36 cellular contexts compared by ENCODE assay signal in the genomic region with DNA sequence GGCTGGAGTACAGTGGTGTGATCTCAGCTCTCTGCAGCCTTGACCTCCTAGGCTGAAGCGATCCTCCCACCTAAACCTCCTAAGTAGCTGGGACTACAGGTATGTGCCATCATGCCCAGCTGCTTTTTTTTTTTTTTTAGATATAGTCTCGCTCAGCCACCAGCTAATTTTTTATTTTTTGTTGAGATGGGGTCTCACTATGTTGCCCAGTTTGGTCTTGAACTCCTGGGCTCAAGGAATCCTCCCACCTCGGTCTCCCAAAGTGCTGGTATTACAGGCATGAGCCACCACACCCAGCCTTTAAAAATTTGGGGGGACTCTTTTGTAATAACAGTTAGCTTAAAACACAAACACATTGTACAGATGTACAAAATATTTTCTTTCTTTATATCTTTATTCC.
"Had no signal": no experiment of that assay in that cellular context is flagged by ENCODE, and none has a peak within 500 bp of the region (broad histone marks: within the 10 kb centered on the region; RNA-seq: fewer than 3 reads in every experiment).

No MANE protein-coding gene starts in this region.

- H3K4me3 ChIP-seq: adrenal gland, ascending aorta, breast epithelium, cardiac muscle cell, colonic mucosa, esophagus squamous epithelium, gastroesophageal sphincter, heart right ventricle had no signal

- H3K27ac ChIP-seq: adrenal gland, ascending aorta, cardiac muscle cell, colonic mucosa, VCaP had no signal

- H3K9me3 Mint-ChIP-seq: activated CD4-positive, alpha-beta T cell treated with anti-CD3 and anti-CD28 coated beads, Interleukin-2, amount 10 ng/mL, durations not matched to agents 7 days and 5 days; activated naive CD4-positive, alpha-beta T cell treated with anti-CD3 and anti-CD28 coated beads for 36 hours; activated naive CD4-positive, alpha-beta T cell treated with anti-CD3 and anti-CD28 coated beads, Interleukin-2, amount 50 U/mL, for 24 hours; activated naive CD8-positive, alpha-beta T cell treated with anti-CD3 and anti-CD28 coated beads for 36 hours; activated naive CD8-positive, alpha-beta T cell treated with anti-CD3 and anti-CD28 coated beads, Interleukin-2, amount 50 U/mL, for 24 hours; activated T-helper 1 cell treated with anti-CD3 and anti-CD28 coated beads, Interleukin-12 subunit alpha, Interleukin-12 subunit beta, Interleukin-2, Interleukin-4 antibody, amounts not matched to agents 30 ng/mL and 10 ng/mL and 1 ng/mL, durations not matched to agents 14 hours and 24 hours and 36 hours; activated T-helper 2 cell treated with anti-CD3 and anti-CD28 coated beads, Interferon-gamma antibody, Interleukin-2, Interleukin-4, amounts not matched to agents 10 μg/mL and 5 μg/mL and 100 μg/mL, durations not matched to agents 14 hours and 24 hours and 36 hours; brain; T-helper 2 cell treated with Interferon-gamma antibody and Interleukin-4, amounts not matched to agents 5 μg/mL and 100 μg/mL, for 36 hours; WTC11 had no signal

- DNase-seq: activated CD4-positive, alpha-beta T cell treated with anti-CD3 and anti-CD28 coated beads for 1 hour; activated CD4-positive, alpha-beta T cell treated with anti-CD3 and anti-CD28 coated beads for 4 hours; activated CD4-positive, alpha-beta T cell treated with anti-CD3 and anti-CD28 coated beads, Interleukin-2, amount 10 ng/mL, durations not matched to agents 7 days and 5 days; activated CD4-positive, alpha-beta T cell treated with anti-CD3 and anti-CD28 coated beads, Interleukin-2, amount 50 U/mL, for 4 hours; activated CD8-positive, alpha-beta memory T cell treated with anti-CD3 and anti-CD28 coated beads, Interleukin-2, amount 10 ng/mL, durations not matched to agents 7 days and 5 days; activated CD8-positive, alpha-beta memory T cell treated with anti-CD3 and anti-CD28 coated beads, Interleukin-2, amount 50 U/mL, for 4 hours; activated CD8-positive, alpha-beta T cell treated with anti-CD3 and anti-CD28 coated beads, Interleukin-2, amount 10 ng/mL, durations not matched to agents 7 days and 5 days; activated effector memory CD4-positive, alpha-beta T cell treated with anti-CD3 and anti-CD28 coated beads, Interleukin-2, amount 50 U/mL, for 16 hours; activated naive CD4-positive, alpha-beta T cell treated with anti-CD3 and anti-CD28 coated beads for 36 hours; activated naive CD8-positive, alpha-beta T cell treated with anti-CD3 and anti-CD28 coated beads for 36 hours; activated naive CD8-positive, alpha-beta T cell treated with anti-CD3 and anti-CD28 coated beads, Interleukin-2, amount 50 U/mL, for 24 hours; activated T-cell treated with anti-CD3 and anti-CD28 coated beads, Interleukin-2, amount 50 U/mL, for 1 hour; activated T-cell treated with anti-CD3 and anti-CD28 coated beads, Interleukin-2, amount 50 U/mL, for 48 hours; adrenal gland; amygdala; central memory CD4-positive, alpha-beta T cell; cerebellar nuclear complex; colonic mucosa; effector CD8-positive, alpha-beta T cell; esophagus squamous epithelium; foreskin melanocyte; heart right ventricle; T-helper 1 cell; T-helper 17 cell; T1000 had no signal

- H3K36me3 ChIP-seq: adrenal gland, ascending aorta, breast epithelium, cardiac muscle cell, colonic mucosa, gastroesophageal sphincter had no signal

- H3K9me3 ChIP-seq: adrenal gland, ascending aorta, breast epithelium, colonic mucosa, esophagus squamous epithelium, gastroesophageal sphincter, heart right ventricle had no signal

- H3K27me3 Mint-ChIP-seq: activated naive CD4-positive, alpha-beta T cell treated with anti-CD3 and anti-CD28 coated beads, Interleukin-2, amount 50 U/mL, for 24 hours had no signal

- H3K27ac Mint-ChIP-seq: activated CD4-positive, alpha-beta T cell treated with anti-CD3 and anti-CD28 coated beads, Interleukin-2, amount 10 ng/mL, durations not matched to agents 7 days and 5 days; activated CD8-positive, alpha-beta memory T cell treated with anti-CD3 and anti-CD28 coated beads, Interleukin-2, amount 10 ng/mL, durations not matched to agents 7 days and 5 days; activated CD8-positive, alpha-beta T cell treated with anti-CD3 and anti-CD28 coated beads, Interleukin-2, amount 10 ng/mL, durations not matched to agents 7 days and 5 days; activated naive CD4-positive, alpha-beta T cell treated with anti-CD3 and anti-CD28 coated beads for 36 hours; activated naive CD4-positive, alpha-beta T cell treated with anti-CD3 and anti-CD28 coated beads, Interleukin-2, amount 50 U/mL, for 24 hours; activated naive CD8-positive, alpha-beta T cell treated with anti-CD3 and anti-CD28 coated beads for 36 hours; activated naive CD8-positive, alpha-beta T cell treated with anti-CD3 and anti-CD28 coated beads, Interleukin-2, amount 50 U/mL, for 24 hours; activated T-helper 1 cell treated with anti-CD3 and anti-CD28 coated beads, Interleukin-12 subunit alpha, Interleukin-12 subunit beta, Interleukin-2, Interleukin-4 antibody, amounts not matched to agents 30 ng/mL and 10 ng/mL and 1 ng/mL, durations not matched to agents 14 hours and 24 hours and 36 hours; activated T-helper 2 cell treated with anti-CD3 and anti-CD28 coated beads, Interferon-gamma antibody, Interleukin-2, Interleukin-4, amounts not matched to agents 10 μg/mL and 5 μg/mL and 100 μg/mL, durations not matched to agents 14 hours and 24 hours and 36 hours; brain; T-helper 17 cell; T-helper 2 cell treated with Interferon-gamma antibody and Interleukin-4, amounts not matched to agents 5 μg/mL and 100 μg/mL, for 36 hours; WTC11 had no signal

- H3K4me3 Mint-ChIP-seq: activated CD4-positive, alpha-beta T cell treated with anti-CD3 and anti-CD28 coated beads, Interleukin-2, amount 10 ng/mL, durations not matched to agents 7 days and 5 days; activated CD8-positive, alpha-beta memory T cell treated with anti-CD3 and anti-CD28 coated beads, Interleukin-2, amount 10 ng/mL, durations not matched to agents 7 days and 5 days; activated CD8-positive, alpha-beta T cell treated with anti-CD3 and anti-CD28 coated beads, Interleukin-2, amount 10 ng/mL, durations not matched to agents 7 days and 5 days; activated naive CD4-positive, alpha-beta T cell treated with anti-CD3 and anti-CD28 coated beads for 36 hours; activated naive CD4-positive, alpha-beta T cell treated with anti-CD3 and anti-CD28 coated beads, Interleukin-2, amount 50 U/mL, for 24 hours; activated naive CD8-positive, alpha-beta T cell treated with anti-CD3 and anti-CD28 coated beads for 36 hours; activated naive CD8-positive, alpha-beta T cell treated with anti-CD3 and anti-CD28 coated beads, Interleukin-2, amount 50 U/mL, for 24 hours; activated T-helper 1 cell treated with anti-CD3 and anti-CD28 coated beads, Interleukin-12 subunit alpha, Interleukin-12 subunit beta, Interleukin-2, Interleukin-4 antibody, amounts not matched to agents 30 ng/mL and 10 ng/mL and 1 ng/mL, durations not matched to agents 14 hours and 24 hours and 36 hours; brain; T-helper 17 cell; T-helper 2 cell treated with Interferon-gamma antibody and Interleukin-4, amounts not matched to agents 5 μg/mL and 100 μg/mL, for 36 hours; WTC11 had no signal

- H3K36me3 Mint-ChIP-seq: activated naive CD4-positive, alpha-beta T cell treated with anti-CD3 and anti-CD28 coated beads, Interleukin-2, amount 50 U/mL, for 24 hours; WTC11 had no signal

- H3K27me3 ChIP-seq: adrenal gland, ascending aorta, breast epithelium, cardiac muscle cell, colonic mucosa, esophagus squamous epithelium, gastroesophageal sphincter had no signal

- H3K4me1 ChIP-seq: breast epithelium, colonic mucosa had no signal
